ENCODE assay signal across 1 cellular context in the genomic region with DNA sequence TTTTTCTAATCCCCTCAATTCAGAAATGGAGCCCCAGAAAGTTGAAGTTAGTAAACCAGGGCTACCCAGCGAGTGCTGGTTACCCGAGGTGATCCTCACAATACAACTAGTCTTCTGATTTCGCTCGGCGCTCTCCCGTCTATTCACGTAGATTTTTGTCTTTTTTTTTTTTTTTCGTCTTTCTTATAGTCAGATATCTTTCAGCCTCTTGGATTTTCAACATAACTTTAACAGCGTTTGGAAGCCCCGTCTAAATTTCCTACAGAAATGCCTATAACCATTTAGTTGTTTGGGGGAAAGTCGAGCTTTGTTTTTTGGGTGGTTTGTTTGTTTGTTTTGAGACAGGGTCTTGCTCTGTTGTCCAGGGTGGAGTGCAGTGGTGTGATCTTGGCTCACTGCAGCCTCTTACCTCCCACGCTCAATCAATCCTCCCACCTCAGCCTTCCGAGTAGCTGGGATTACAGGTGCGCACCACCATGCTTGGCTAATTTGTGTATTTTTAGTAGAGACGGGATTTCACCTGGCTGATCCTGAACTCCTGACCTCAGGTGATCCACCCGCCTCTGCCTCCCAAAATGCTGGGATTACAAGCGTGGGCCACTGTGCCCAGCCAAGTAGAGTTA.
TF ChIP-seq lines count a peak whose summit lies in the region.

No MANE protein-coding gene starts in this region.

TF ChIP-seq in GM12878, 131 proteins besides CTCF, POLR2A, EP300 and RAD21:
- TF ChIP-seq, protein P1, sequence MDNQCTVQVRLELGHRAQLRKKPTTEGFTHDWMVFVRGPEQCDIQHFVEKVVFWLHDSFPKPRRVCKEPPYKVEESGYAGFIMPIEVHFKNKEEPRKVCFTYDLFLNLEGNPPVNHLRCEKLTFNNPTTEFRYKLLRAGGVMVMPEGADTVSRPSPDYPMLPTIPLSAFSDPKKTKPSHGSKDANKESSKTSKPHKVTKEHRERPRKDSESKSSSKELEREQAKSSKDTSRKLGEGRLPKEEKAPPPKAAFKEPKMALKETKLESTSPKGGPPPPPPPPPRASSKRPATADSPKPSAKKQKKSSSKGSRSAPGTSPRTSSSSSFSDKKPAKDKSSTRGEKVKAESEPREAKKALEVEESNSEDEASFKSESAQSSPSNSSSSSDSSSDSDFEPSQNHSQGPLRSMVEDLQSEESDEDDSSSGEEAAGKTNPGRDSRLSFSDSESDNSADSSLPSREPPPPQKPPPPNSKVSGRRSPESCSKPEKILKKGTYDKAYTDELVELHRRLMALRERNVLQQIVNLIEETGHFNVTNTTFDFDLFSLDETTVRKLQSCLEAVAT (IDR thresholded peaks at IDR 0.05): peak; percentile 62; the same call in 1 of the 2 replicates
- no peak for TF ChIP-seq EED (IDR thresholded peaks at IDR 0.05; ENCODE audit: low read depth)
